In the genomic region with DNA sequence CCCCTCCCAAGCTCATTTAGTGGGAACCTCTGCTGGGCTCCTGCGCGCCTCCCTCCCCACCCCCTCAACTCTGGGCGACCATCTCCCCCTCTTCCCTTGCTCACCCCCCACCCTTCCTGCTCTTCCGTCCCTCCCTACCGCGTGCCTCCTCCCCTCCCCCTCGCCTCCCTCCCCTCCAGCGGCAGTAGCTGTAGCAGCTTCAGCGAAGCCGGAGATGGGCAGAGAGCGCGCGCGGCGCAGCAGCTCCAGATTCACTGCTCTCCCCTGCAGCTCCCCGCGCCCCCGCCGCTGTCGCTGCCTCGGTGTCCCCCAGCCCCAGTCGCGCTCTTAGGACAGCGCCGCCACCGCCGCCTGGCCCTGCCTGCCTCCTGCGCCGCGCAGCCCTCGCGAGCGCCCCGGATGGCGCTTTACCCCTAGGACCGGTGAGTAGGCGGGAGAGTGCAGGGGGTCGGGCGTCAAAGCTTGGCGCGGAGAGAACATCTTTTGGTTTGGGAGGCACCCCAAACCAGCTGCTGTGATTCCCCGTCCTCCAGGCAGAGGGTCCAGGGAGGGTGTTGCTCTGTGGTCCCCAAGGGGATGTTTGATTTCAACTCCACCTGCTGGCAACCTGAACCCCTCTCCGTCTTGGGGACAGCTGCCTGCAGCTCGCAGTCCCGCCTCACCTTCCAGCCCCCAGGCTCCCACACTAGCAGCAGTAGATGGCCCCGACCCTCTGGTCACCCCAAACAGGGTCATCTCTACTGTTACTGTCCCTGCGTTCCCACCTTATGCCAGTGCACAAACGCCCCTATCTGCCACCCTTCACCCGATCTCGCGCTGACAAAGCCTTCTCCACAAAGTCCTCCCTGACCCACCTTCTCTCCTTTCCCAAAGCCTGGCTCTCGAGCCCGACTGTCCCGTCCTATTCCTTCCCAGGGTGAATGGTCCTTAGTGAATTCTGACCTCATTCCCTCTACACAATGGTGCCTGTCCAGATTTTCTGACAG, we compare ENCODE assay signal across 9 cellular contexts. TPM values are rescaled to one million over a fixed set of nuclear protein-coding genes. Genes with fewer than 3 reads are reported as not detected.
A peak's percentile ranks its signal among the peaks of the same experiment; 100 is the strongest.
DNase-seq lines count a peak whose midpoint lies in the region; ATAC-seq and TF ChIP-seq lines count a peak whose summit lies in the region.
"Had no signal": no experiment of that assay in that cellular context is flagged by ENCODE, and none has a peak within 500 bp of the region (broad histone marks: within the 10 kb centered on the region; RNA-seq: fewer than 3 reads in every experiment).

A gene (plus strand): TSS at position 184 of the 986 bp plus-strand sequence. CDS start 187,182 bp downstream, outside the sequence.

- ATAC-seq in HG03521 (IDR thresholded peaks at IDR 0.05; ENCODE audit: unreplicated experiment) (no peak), GM18498 (IDR thresholded peaks at IDR 0.05; ENCODE audit: unreplicated experiment) (no peak), GM21786 (IDR thresholded peaks at IDR 0.05; ENCODE audit: unreplicated experiment) (no peak)
- ATAC-seq: left cardiac atrium had no signal

- TF ChIP-seq POLR2A in suprapubic skin (IDR thresholded peaks at IDR 0.05) = no peak

- peaks cover 23% of the 10 kb centered on the region for H3K27me3 ChIP-seq in suprapubic skin

- no peaks in the 10 kb centered on the region for H3K36me3 ChIP-seq in suprapubic skin

- H3K4me3 ChIP-seq in suprapubic skin = peak within 1 kb of the TSS; percentile 32

- H3K4me1 ChIP-seq in suprapubic skin = no peaks in the 10 kb centered on the region

- no peak for TF ChIP-seq EP300 in suprapubic skin (IDR thresholded peaks at IDR 0.05)

- DNase-seq in NCI-H1105 treated with DMSO at 0.1 percent for 48 hours (lab: John Stamatoyannopoulos, UW) = peak; percentile 96
- peak; percentile 79 for DNase-seq in SK-N-DZ (ENCODE audit: low spot score)
- peak; percentile 66 for DNase-seq in iPS-NIHi11 (ENCODE audit: low spot score)
- peak; percentile 40 to 74 for DNase-seq in suprapubic skin (ENCODE audit: low spot score in 2 of 2)
- DNase-seq: left cardiac atrium, SIG-M5 had no signal

- H3K9me3 ChIP-seq in suprapubic skin = no peaks in the 10 kb centered on the region

- WGBS in suprapubic skin = under 1% methylated on average over 21 of the region's 54 CpGs

- no peak for TF ChIP-seq CTCF in suprapubic skin (IDR thresholded peaks at IDR 0.05)

- H3K27ac ChIP-seq in suprapubic skin = no peak within 1 kb of the TSS

RNA-seq across cellular contexts. Expression of the gene that starts here (rescaled TPM):
- polyA plus RNA-seq in SK-N-DZ (2014; cell fraction: cytosol; rRNA removed) = 2.3 and 2.9 TPM in 2 replicates
- 4.7 and 6.9 TPM in 2 replicates for polyA plus RNA-seq in SK-N-DZ (2014; cell fraction: nucleus; rRNA removed)
- 1 to 10 TPM in 1 of 4 donors, under 1 TPM in 3; 0.13 to 1.4 (median 0.43) TPM for total RNA-seq in suprapubic skin
- total RNA-seq: left cardiac atrium had no signal
